8 cellular contexts compared by ENCODE assay signal in the genomic region with DNA sequence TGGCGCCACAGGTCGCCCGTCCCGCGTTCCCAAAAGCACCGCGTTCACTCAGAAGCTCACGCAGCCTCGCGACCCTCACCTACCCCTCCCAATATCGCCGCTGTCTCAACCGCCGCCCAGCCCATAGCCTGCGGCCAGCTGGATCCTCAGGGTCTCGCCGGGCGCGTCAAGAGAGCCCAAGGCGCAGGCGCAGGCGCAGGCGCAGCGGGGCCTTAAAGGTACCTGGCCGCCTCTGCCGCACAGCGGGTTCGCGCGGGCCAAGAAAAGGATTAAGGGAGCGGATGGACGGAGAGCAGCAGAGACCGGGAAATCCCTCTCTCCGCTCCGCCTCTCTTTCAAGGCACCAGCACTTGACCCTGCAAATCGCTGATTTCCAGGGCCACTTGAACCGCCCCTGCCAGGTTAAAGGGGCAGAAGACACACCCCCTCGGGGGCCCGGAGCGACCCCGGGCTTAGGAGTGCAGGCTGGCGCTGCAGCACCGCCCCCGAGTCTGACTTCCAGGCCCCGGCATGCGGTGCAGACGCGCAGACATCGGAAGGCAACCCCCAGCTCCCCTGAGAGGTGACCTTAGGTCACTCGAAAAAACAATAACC. TPM values are rescaled to one million over a fixed set of nuclear protein-coding genes. Genes with fewer than 3 reads are reported as not detected.
DNase-seq lines count a peak whose midpoint lies in the region; ATAC-seq and TF ChIP-seq lines count a peak whose summit lies in the region.

A gene with protein sequence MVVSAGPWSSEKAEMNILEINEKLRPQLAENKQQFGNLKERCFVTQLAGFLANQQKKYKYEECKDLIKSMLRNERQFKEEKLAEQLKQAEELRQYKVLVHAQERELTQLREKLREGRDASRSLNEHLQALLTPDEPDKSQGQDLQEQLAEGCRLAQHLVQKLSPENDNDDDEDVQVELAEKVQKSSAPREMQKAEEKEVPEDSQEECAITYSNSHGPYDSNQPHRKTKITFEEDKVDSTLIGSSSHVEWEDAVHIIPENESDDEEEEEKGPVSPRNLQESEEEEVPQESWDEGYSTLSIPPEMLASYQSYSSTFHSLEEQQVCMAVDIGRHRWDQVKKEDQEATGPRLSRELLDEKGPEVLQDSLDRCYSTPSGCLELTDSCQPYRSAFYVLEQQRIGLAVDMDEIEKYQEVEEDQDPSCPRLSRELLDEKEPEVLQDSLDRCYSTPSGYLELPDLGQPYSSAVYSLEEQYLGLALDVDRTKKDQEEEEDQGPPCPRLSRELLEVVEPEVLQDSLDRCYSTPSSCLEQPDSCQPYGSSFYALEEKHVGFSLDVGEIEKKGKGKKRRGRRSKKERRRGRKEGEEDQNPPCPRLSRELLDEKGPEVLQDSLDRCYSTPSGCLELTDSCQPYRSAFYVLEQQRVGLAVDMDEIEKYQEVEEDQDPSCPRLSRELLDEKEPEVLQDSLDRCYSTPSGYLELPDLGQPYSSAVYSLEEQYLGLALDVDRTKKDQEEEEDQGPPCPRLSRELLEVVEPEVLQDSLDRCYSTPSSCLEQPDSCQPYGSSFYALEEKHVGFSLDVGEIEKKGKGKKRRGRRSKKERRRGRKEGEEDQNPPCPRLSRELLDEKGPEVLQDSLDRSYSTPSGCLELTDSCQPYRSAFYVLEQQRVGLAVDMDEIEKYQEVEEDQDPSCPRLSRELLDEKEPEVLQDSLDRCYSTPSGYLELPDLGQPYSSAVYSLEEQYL (N-terminal part only) (minus strand): TSS at position 168 of the 594 bp plus-strand sequence. CDS start 20,331 bp downstream, outside the sequence.

- H3K27ac ChIP-seq in KMS-11 (no peak within 1 kb of the TSS), stomach (peak within 1 kb of the TSS in 4 of 5 donors; percentile 24 to 78 (median 72))

- intact Hi-C loops in stomach (cut with DNase I; ENCODE audit: low total_unique reads): no loop called here

- TF ChIP-seq EP300 in stomach (IDR thresholded peaks at IDR 0.05): no peak

- H2AFZ ChIP-seq in KMS-11 (ENCODE audit: low read depth): peak within 1 kb of the TSS; percentile 100
- peak within 1 kb of the TSS; percentile 90 for H2AFZ ChIP-seq in neuron (ENCODE audit: low read depth, low read length)

- peak within 1 kb of the TSS; percentile 82 for H3K4me3 ChIP-seq in KMS-11 (IDR thresholded peaks at IDR 0.05; ENCODE audit: insufficient read depth, low read depth, low read length)
- H3K4me3 ChIP-seq in foreskin fibroblast (ENCODE audit: low read depth in 1 of 2, low read length in 2 of 2): peak within 1 kb of the TSS; percentile 49 to 79
- H3K4me3 ChIP-seq in neuron (ENCODE audit: low read length): peak within 1 kb of the TSS; percentile 67
- H3K4me3 ChIP-seq in stomach: peak within 1 kb of the TSS; percentile 58 to 74 (median 70)

- no peaks in the 10 kb centered on the region; the same call in 1 of the 2 replicates for H3K79me2 ChIP-seq in KMS-11 (ENCODE audit: insufficient read depth, low read depth)

- H3K27me3 ChIP-seq in KMS-11 (ENCODE audit: insufficient read depth, low read depth) (peaks cover 20% of the 10 kb centered on the region), neuron (ENCODE audit: insufficient read depth, low read length) (peaks cover 15% of the 10 kb centered on the region), stomach (peaks cover 0 to 41% (median 26%) of the 10 kb centered on the region in 3 donors)

- H3K4me1 ChIP-seq in KMS-11 (ENCODE audit: low read depth, poor library complexity, severe bottlenecking): peaks cover 10% of the 10 kb centered on the region
- H3K4me1 ChIP-seq in neuron (ENCODE audit: insufficient read depth, low read length): no peaks in the 10 kb centered on the region
- H3K4me1 ChIP-seq in stomach: peaks cover 4 to 14% (median 13%) of the 10 kb centered on the region in 4 donors

- TF ChIP-seq CTCF in KMS-11 (conservative IDR thresholded peaks at IDR 0.05; ENCODE audit: low read depth, low read length): no peak
- TF ChIP-seq CTCF in foreskin fibroblast (IDR thresholded peaks at IDR 0.05; ENCODE audit: low read depth, low read length): no peak
- TF ChIP-seq CTCF in stomach (IDR thresholded peaks at IDR 0.05): no peak

- ATAC-seq in GM21825 (IDR thresholded peaks at IDR 0.05; ENCODE audit: unreplicated experiment): peak; percentile 90

- H3K9me3 ChIP-seq in neuron (ENCODE audit: low read length): peaks cover 6% of the 10 kb centered on the region
- peaks cover 0 to 16% (median 13%) of the 10 kb centered on the region in 4 donors for H3K9me3 ChIP-seq in stomach

- DNase-seq in DMS79 treated with DMSO at 0.1 percent for 48 hours (lab: John Stamatoyannopoulos, UW) (peak; percentile 70), SHP77 (lab: John Stamatoyannopoulos, UW) (peak; percentile 94 to 98), foreskin fibroblast (peak; percentile 61 to 90), stomach (peak; percentile 87)
- DNase-seq in activated effector memory CD4-positive, alpha-beta T cell treated with anti-CD3 and anti-CD28 coated beads, Interleukin-2, amount 50 U/mL, for 16 hours: peak; percentile 93

- no peaks in the 10 kb centered on the region for H4K20me1 ChIP-seq in KMS-11 (ENCODE audit: insufficient read depth)

- peak within 1 kb of the TSS; percentile 25; the same call in 1 of the 2 replicates for H3K9ac ChIP-seq in KMS-11

- no peaks in the 10 kb centered on the region for H3K36me3 ChIP-seq in KMS-11 (ENCODE audit: insufficient read depth)
- peaks cover 2% of the 10 kb centered on the region for H3K36me3 ChIP-seq in neuron (ENCODE audit: insufficient read depth, low read length)
- H3K36me3 ChIP-seq in stomach: no peaks in the 10 kb centered on the region

- TF ChIP-seq POLR2A in stomach (IDR thresholded peaks at IDR 0.05): no peak

- WGBS in stomach, 5 donors: 0 to 1% (median 1%) methylated on average over 15 to 50 of the region's 50 CpGs

- peak within 1 kb of the TSS; percentile 96 for H3K4me2 ChIP-seq in KMS-11

RNA-seq across cellular contexts. Expression of the gene that starts here (rescaled TPM):
- total RNA-seq in stomach: 10 to 100 TPM in 1 of 5 donors, 1 to 10 TPM in 4; 1.4 to 12.1 (median 2.3) TPM
- 1 to 10 TPM in 1 of 3 donors, under 1 TPM in 2; 0.45 to 1.1 (median 0.92) TPM for polyA plus RNA-seq in stomach
